8 cellular contexts compared by ENCODE assay signal in the genomic region with DNA sequence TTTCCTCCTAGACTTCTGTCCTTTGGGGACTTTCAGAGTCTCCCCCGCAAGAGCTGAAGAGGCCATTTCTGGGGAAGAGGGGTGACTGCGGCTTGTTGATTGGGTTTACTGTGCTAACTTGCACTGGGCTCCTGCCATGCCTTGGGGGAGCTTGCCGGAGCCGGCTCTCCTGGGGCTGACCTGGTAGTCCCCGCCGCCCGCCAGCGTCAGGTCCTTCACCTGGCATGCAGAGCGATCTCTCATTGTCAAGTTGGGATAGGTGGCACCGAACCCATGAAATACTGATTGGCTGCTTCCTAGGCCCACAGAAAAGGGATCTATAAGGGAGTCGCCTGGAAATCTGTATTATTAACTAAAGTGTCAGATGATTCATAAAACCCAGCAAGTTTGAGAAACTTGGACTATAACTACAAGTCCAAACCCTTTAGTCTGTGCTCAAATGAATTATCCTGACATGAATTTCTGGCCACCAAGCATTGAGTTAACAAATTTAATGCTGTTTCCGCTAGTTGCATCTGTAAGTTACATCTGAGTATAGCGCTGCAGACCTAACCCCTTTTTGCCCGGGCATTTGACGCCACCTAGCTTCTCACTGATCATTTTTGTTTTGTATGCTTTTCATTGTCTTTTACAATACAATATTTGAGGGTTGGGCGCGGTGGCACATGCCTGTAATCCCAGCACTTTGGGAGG. TPM values are rescaled to one million over a fixed set of nuclear protein-coding genes. Genes with fewer than 3 reads are reported as not detected.
DNase-seq lines count a peak whose midpoint lies in the region; ATAC-seq and TF ChIP-seq lines count a peak whose summit lies in the region.

No MANE protein-coding gene starts in this region.

- peak overlapping the region; percentile 57; the same call in 1 of the 2 replicates for H3K23ac ChIP-seq in IMR-90 (ENCODE audit: low read depth, low read length)

- H2BK5ac ChIP-seq in IMR-90 (ENCODE audit: low read depth, low read length, poor library complexity, severe bottlenecking), result peak overlapping the region; percentile 60

- no peaks in the 10 kb centered on the region for H3K9me3 ChIP-seq in IMR-90 (ENCODE audit: control insufficient read depth, insufficient read depth, low read length)
- no peaks in the 10 kb centered on the region for H3K9me3 ChIP-seq in Peyer's patch
- H3K9me3 ChIP-seq in heart left ventricle, result no peaks in the 10 kb centered on the region

- H4K8ac ChIP-seq in IMR-90 (ENCODE audit: low read depth in 2 of 2, low read length in 2 of 2), result peak overlapping the region; percentile 65 to 87

- H3K36me3 ChIP-seq in IMR-90 (ENCODE audit: control insufficient read depth, insufficient read depth, low read length) (no peaks in the 10 kb centered on the region), Peyer's patch (no peaks in the 10 kb centered on the region), heart left ventricle (peaks cover 0 to 12% (median 0%) of the 10 kb centered on the region in 9 donors), rectal smooth muscle tissue (ENCODE audit: control insufficient read depth, insufficient read depth, low read length) (no peaks in the 10 kb centered on the region)

- H2BK20ac ChIP-seq in IMR-90 (ENCODE audit: low read depth, low read length), result no peak overlapping the region

- peak overlapping the region; percentile 96 for H3K27ac Mint-ChIP-seq in activated naive CD4-positive, alpha-beta T cell treated with anti-CD3 and anti-CD28 coated beads, Interleukin-2, amount 10 ng/mL, durations not matched to agents 7 days and 5 days

- 0 out of 2 replicates have a peak, but pooled peaks cover 4% of the 10 kb centered on the region for H3K9me1 ChIP-seq in IMR-90 (ENCODE audit: insufficient read depth, low read length)

- peak; percentile 36; the same call in 1 of the 2 replicates for TF ChIP-seq CTCF in IMR-90 (conservative IDR thresholded peaks at IDR 0.05; ENCODE audit: low read depth, low read length)
- peak; percentile 11 to 45 (median 27) for TF ChIP-seq CTCF in Peyer's patch (IDR thresholded peaks at IDR 0.05)
- peak in 2 of 12 donors; percentile 7 to 17 for TF ChIP-seq CTCF in heart left ventricle (IDR thresholded peaks at IDR 0.05)

- H3K4me1 ChIP-seq in IMR-90 (ENCODE audit: control insufficient read depth, insufficient read depth, low read length) (peaks cover 4% of the 10 kb centered on the region; the same call in 1 of the 2 replicates), Peyer's patch (peaks cover 0 to 35% (median 15%) of the 10 kb centered on the region in 4 donors), heart left ventricle (peaks cover 9 to 46% (median 30%) of the 10 kb centered on the region in 12 donors), rectal smooth muscle tissue (ENCODE audit: control insufficient read depth, insufficient read depth, low read length) (peaks cover 8% of the 10 kb centered on the region)

- H3K27me3 ChIP-seq in IMR-90 (ENCODE audit: control insufficient read depth, insufficient read depth, low read length) (no peaks in the 10 kb centered on the region), Peyer's patch (no peaks in the 10 kb centered on the region), heart left ventricle (no peaks in the 10 kb centered on the region), rectal smooth muscle tissue (ENCODE audit: control insufficient read depth, insufficient read depth, low read length) (no peaks in the 10 kb centered on the region)

- in situ Hi-C loops in IMR-90 (cut with MboI; ENCODE audit: low sequenced_read_pairs), result no loop called here

- H3K79me1 ChIP-seq in IMR-90 (ENCODE audit: low read depth in 1 of 2, low read length in 2 of 2), result peaks cover 9 to 49% of the 10 kb centered on the region in 2 experiments; a peak in 3 of 4 replicates

- CTCF ChIA-PET in IMR-90 (lab: Yijun Ruan, JAX), result interaction anchor here (1.0 kb wide), 1 partner anchor 175 kb away, joined by 3 read pairs; no protein-coding TSS in a partner anchor
- CTCF ChIA-PET in activated naive CD4-positive, alpha-beta T cell treated with anti-CD3 and anti-CD28 coated beads, Interleukin-2, amount 10 ng/mL, durations not matched to agents 7 days and 5 days (lab: Charles Lee), result interaction anchor here (0.6 to 6.2 kb wide), 17 partner anchors 9 to 292 kb away, joined by 3 to 61 read pairs (median 5); partner anchors contain the start of genes MAN2C1, PTPN9 and SNUPN

- H3K4me3 ChIP-seq in IMR-90 (ENCODE audit: insufficient read depth, low read depth, low read length) (peak overlapping the region; percentile 57), Peyer's patch (peak overlapping the region; percentile 81 to 91 (median 81)), heart left ventricle (peak overlapping the region; percentile 71 to 99 (median 86)), rectal smooth muscle tissue (ENCODE audit: low read length) (peak overlapping the region; percentile 81)

- H3K18ac ChIP-seq in IMR-90 (ENCODE audit: low read depth, low read length), result no peak overlapping the region

- H3K14ac ChIP-seq in IMR-90 (replicated peaks; ENCODE audit: low read depth, low read length), result peak overlapping the region; percentile 85

- peak overlapping the region; percentile 44 for H2BK120ac ChIP-seq in IMR-90 (ENCODE audit: low read depth, low read length)

- peak overlapping the region; percentile 87 for H3K56ac ChIP-seq in IMR-90 (ENCODE audit: extremely low read depth, insufficient read depth, low read length)

- peak overlapping the region; percentile 86 for H2AK9ac ChIP-seq in IMR-90 (replicated peaks; ENCODE audit: low read depth, low read length, poor library complexity)

- peak overlapping the region; percentile 97 for H2AFZ ChIP-seq in IMR-90 (replicated peaks; ENCODE audit: low read length, poor library complexity)

- H3K4me1 Mint-ChIP-seq in activated naive CD4-positive, alpha-beta T cell treated with anti-CD3 and anti-CD28 coated beads, Interleukin-2, amount 10 ng/mL, durations not matched to agents 7 days and 5 days, result peaks cover 46% of the 10 kb centered on the region

- POLR2A ChIA-PET in IMR-90 (lab: Charles Lee; ENCODE audit: unreplicated experiment), result interaction anchor here (1.3 kb wide), 1 partner anchor 15 kb away, joined by 5 read pairs; the partner anchor contains the start of gene SNUPN

- ATAC-seq in GM21528 (IDR thresholded peaks at IDR 0.05; ENCODE audit: low FRiP score, unreplicated experiment) (peak; percentile 32), IMR-90 (ENCODE audit: low read depth) (peak; percentile 28), heart left ventricle (peak; percentile 23 to 41 (median 28))

- peak; percentile 86 for DNase-seq in DMS53 (lab: John Stamatoyannopoulos, UW)
- DNase-seq in IMR-90, result peak; percentile 45
- peak in 2 of 3 donors; percentile 44 to 69 for DNase-seq in Peyer's patch
- DNase-seq in activated naive CD4-positive, alpha-beta T cell treated with anti-CD3 and anti-CD28 coated beads, Interleukin-2, amount 10 ng/mL, durations not matched to agents 7 days and 5 days, result peak; percentile 77
- DNase-seq in heart left ventricle, result peak in 1 of 5 donors; percentile 53
- no peak for DNase-seq in islet precursor cell

- no peak for TF ChIP-seq POLR2A in IMR-90 (IDR thresholded peaks at IDR 0.05; ENCODE audit: low read depth, low read length)
- TF ChIP-seq POLR2A in Peyer's patch (IDR thresholded peaks at IDR 0.05), result no peak
- TF ChIP-seq POLR2A in heart left ventricle (IDR thresholded peaks at IDR 0.05), result no peak

- no peak overlapping the region; the same call in 2 of the 3 replicates for H2BK15ac ChIP-seq in IMR-90 (ENCODE audit: low read depth, low read length)

- peak overlapping the region; percentile 34 for H4K91ac ChIP-seq in IMR-90 (ENCODE audit: insufficient read depth, low read depth, low read length)

- no peaks in the 10 kb centered on the region for H3K9me3 Mint-ChIP-seq in activated naive CD4-positive, alpha-beta T cell treated with anti-CD3 and anti-CD28 coated beads, Interleukin-2, amount 10 ng/mL, durations not matched to agents 7 days and 5 days

- H3K4ac ChIP-seq in IMR-90 (ENCODE audit: low read depth, low read length), result peak overlapping the region; percentile 86

- H3K27me3 Mint-ChIP-seq in activated naive CD4-positive, alpha-beta T cell treated with anti-CD3 and anti-CD28 coated beads, Interleukin-2, amount 10 ng/mL, durations not matched to agents 7 days and 5 days, result peaks cover 19% of the 10 kb centered on the region

- no TSS peak for BruUV-seq in IMR-90 (replicated peaks; lab: Mats Ljungman, UMichigan)

- intact Hi-C loops in IMR-90 (cut with micrococcal nuclease), result no loop called here
- intact Hi-C loops in heart left ventricle (cut with DNase I), result loop anchor here in 4 of 10 donors (5.0 to 10.0 kb wide), 3 partner anchors 186 to 276 kb away; partner anchors contain the start of genes SIN3A (in 3 of the 4) and MAN2C1 (in 1 of the 4)

- H4K5ac ChIP-seq in IMR-90 (ENCODE audit: low read depth, low read length), result peak overlapping the region; percentile 46

- WGBS in IMR-90 (ENCODE audit: extremely low coverage in 2 of 2, insufficient read length in 1 of 2), 2 experiments, result 8% methylated on average over 2 of the region's 17 CpGs; no CpG with 5 or more reads in 1 of the 2 experiments
- 7 to 25% (median 13%) methylated on average over 9 to 17 of the region's 17 CpGs for WGBS in heart left ventricle, 4 donors

- H4K20me1 ChIP-seq in IMR-90 (ENCODE audit: insufficient read depth, low read length), result peaks cover 24% of the 10 kb centered on the region

- H3K9ac ChIP-seq in IMR-90 (ENCODE audit: low read depth, low read length), result peak overlapping the region; percentile 76
- H3K9ac ChIP-seq in rectal smooth muscle tissue (ENCODE audit: low read length), result peak overlapping the region; percentile 93

- dilution Hi-C loops in IMR-90 (cut with HindIII; ENCODE audit: low sequenced_read_pairs, unreplicated experiment), result no loop called here

- peaks cover 25% of the 10 kb centered on the region for H3K36me3 Mint-ChIP-seq in activated naive CD4-positive, alpha-beta T cell treated with anti-CD3 and anti-CD28 coated beads, Interleukin-2, amount 10 ng/mL, durations not matched to agents 7 days and 5 days

- peak overlapping the region; percentile 88 for H3K4me2 ChIP-seq in IMR-90 (ENCODE audit: low read depth, low read length)

- peak overlapping the region; percentile 76 for H3K27ac ChIP-seq in IMR-90 (ENCODE audit: insufficient read depth, low read length)
- H3K27ac ChIP-seq in Peyer's patch, result peak overlapping the region; percentile 94 to 97 (median 96)
- H3K27ac ChIP-seq in heart left ventricle, result peak overlapping the region; percentile 86 to 99 (median 94)
- peak overlapping the region; percentile 90 for H3K27ac ChIP-seq in rectal smooth muscle tissue (ENCODE audit: low read depth, low read length)

- peak; percentile 40 for TF ChIP-seq RAD21 in IMR-90 (IDR thresholded peaks at IDR 0.05; ENCODE audit: low read length)

- H2AK5ac ChIP-seq in IMR-90 (ENCODE audit: low read depth, low read length), result peak overlapping the region; percentile 72

- H3K4me3 Mint-ChIP-seq in activated naive CD4-positive, alpha-beta T cell treated with anti-CD3 and anti-CD28 coated beads, Interleukin-2, amount 10 ng/mL, durations not matched to agents 7 days and 5 days, result peak overlapping the region; percentile 96

RNA-seq across cellular contexts. Expression of gene IMP3, which starts 0.6 kb away (rescaled TPM):
- total RNA-seq in IMR-90 (2012; rRNA removed) (42.1 and 84.7 TPM in 2 replicates), Peyer's patch (100 to 1,000 TPM in 3 of 4 donors, 10 to 100 TPM in 1; 96.8 to 133 (median 124) TPM), heart left ventricle (100 to 1,000 TPM in 2 of 9 donors, 10 to 100 TPM in 7; 37.1 to 151 (median 44.5) TPM)
- polyA plus RNA-seq in IMR-90 (2012; rRNA removed) (55.6 and 59.3 TPM in 2 replicates), heart left ventricle (10 to 100 TPM; 38.4 to 88.1 TPM)
- 111 and 209 TPM in 2 replicates for polyA plus RNA-seq in IMR-90 (2012; cell fraction: cytosol; rRNA removed)
- polyA plus RNA-seq in IMR-90 (2012; cell fraction: nucleus; rRNA removed; ENCODE audit: low replicate concordance), result 38.5 and 123 TPM in 2 replicates

RNA-seq across cellular contexts. Expression of gene SNX33, which starts 7.1 kb away (rescaled TPM):
- total RNA-seq in IMR-90 (2012; rRNA removed) (11.9 and 12.7 TPM in 2 replicates), Peyer's patch (10 to 100 TPM; 35.5 to 53.7 (median 49.5) TPM), heart left ventricle (10 to 100 TPM in 6 of 9 donors, 1 to 10 TPM in 3; 8.3 to 20.9 (median 11.6) TPM)
- polyA plus RNA-seq in IMR-90 (2012; rRNA removed) (12.5 and 14.6 TPM in 2 replicates), heart left ventricle (1 to 10 TPM; 7.7 to 9.2 TPM)
- polyA plus RNA-seq in IMR-90 (2012; cell fraction: cytosol; rRNA removed), result 5.1 and 11.2 TPM in 2 replicates
- polyA plus RNA-seq in IMR-90 (2012; cell fraction: nucleus; rRNA removed; ENCODE audit: low replicate concordance), result 27.3 and 29.8 TPM in 2 replicates

RNA-seq across cellular contexts. Expression of gene SNUPN, which starts 15.1 kb away (rescaled TPM):
- total RNA-seq in IMR-90 (2012; rRNA removed) (23.8 and 28.6 TPM in 2 replicates), Peyer's patch (10 to 100 TPM; 11.5 to 32.2 (median 17.4) TPM), heart left ventricle (10 to 100 TPM; 13.2 to 21.6 (median 14.5) TPM)
- polyA plus RNA-seq in IMR-90 (2012; rRNA removed) (21.8 and 24.1 TPM in 2 replicates), heart left ventricle (10 to 100 TPM; 14.1 to 15.5 TPM)
- 12.3 and 20.2 TPM in 2 replicates for polyA plus RNA-seq in IMR-90 (2012; cell fraction: cytosol; rRNA removed)
- polyA plus RNA-seq in IMR-90 (2012; cell fraction: nucleus; rRNA removed; ENCODE audit: low replicate concordance), result 6.1 and 17.3 TPM in 2 replicates
